11 cellular contexts compared by ENCODE assay signal in the genomic region with DNA sequence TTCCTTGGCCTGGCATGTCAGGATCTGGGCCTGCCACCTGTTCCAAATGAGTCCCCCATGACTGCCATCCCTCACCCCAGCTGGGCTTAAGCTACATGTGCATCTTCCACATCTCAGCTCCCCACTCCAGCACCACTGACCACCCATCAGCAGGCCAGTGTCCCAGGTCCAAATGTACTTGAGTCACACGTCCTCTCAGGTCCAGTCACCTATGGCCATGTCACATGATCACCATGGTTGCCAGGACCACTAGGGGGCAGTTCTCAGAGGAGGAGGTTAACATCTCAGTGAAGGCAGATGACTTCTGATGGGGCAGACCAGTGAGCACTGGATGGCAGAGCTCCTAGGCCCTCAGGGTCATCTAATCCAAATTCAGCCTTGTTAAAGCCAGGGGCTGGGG. TPM values are rescaled to one million over a fixed set of nuclear protein-coding genes. Genes with fewer than 3 reads are reported as not detected.
DNase-seq lines count a peak whose midpoint lies in the region; ATAC-seq, FAIRE-seq and TF ChIP-seq lines count a peak whose summit lies in the region.
"Had no signal": no experiment of that assay in that cellular context is flagged by ENCODE, and none has a peak within 500 bp of the region (broad histone marks: within the 10 kb centered on the region; RNA-seq: fewer than 3 reads in every experiment).

No MANE protein-coding gene starts in this region.

- DNase-seq in A549 (ENCODE audit: low read depth in 1 of 2, low spot score in 1 of 2): peak; percentile 52 to 56
- DNase-seq in RPMI8226: peak; percentile 46
- no peak for DNase-seq in foreskin fibroblast
- no peak for DNase-seq in stomach
- DNase-seq in mesenteric fat pad (ENCODE audit: low spot score): no peak
- DNase-seq in activated T-cell treated with anti-CD3 and anti-CD28 coated beads, Interleukin-2, amount 50 U/mL, for 1 hour: no peak
- DNase-seq: activated B cell treated with CpG ODN at 0.5 μM for 24 hours, COR-L47 had no signal

- TF ChIP-seq CTCF in A549 (IDR thresholded peaks at IDR 0.05): peak; percentile 27; the same call in 2 of the 3 replicates
- TF ChIP-seq CTCF in GM12872 (IDR thresholded peaks at IDR 0.05; ENCODE audit: insufficient read depth, low read depth, low read length): peak; percentile 57
- peak; percentile 21 for TF ChIP-seq CTCF in foreskin fibroblast (IDR thresholded peaks at IDR 0.05; ENCODE audit: low read depth, low read length)
- TF ChIP-seq CTCF in stomach (IDR thresholded peaks at IDR 0.05): no peak

- H3K4me3 ChIP-seq in A549: no peak overlapping the region
- H3K4me3 ChIP-seq in foreskin fibroblast (ENCODE audit: low read depth in 1 of 2, low read length in 2 of 2): no peak overlapping the region
- H3K4me3 ChIP-seq in stomach: no peak overlapping the region

- H3K27ac ChIP-seq in A549 (no peak overlapping the region), stomach (no peak overlapping the region)
- H3K27ac ChIP-seq: epithelial cell of prostate had no signal

- peaks cover 0 to 12% (median 0%) of the 10 kb centered on the region in 3 donors for H3K27me3 ChIP-seq in stomach

- H3K9me3 ChIP-seq in A549 (no peaks in the 10 kb centered on the region), stomach (peaks cover 0 to 16% (median 4%) of the 10 kb centered on the region in 4 donors)

- no peak for TF ChIP-seq EP300 in A549 (IDR thresholded peaks at IDR 0.05)
- TF ChIP-seq EP300 in stomach (IDR thresholded peaks at IDR 0.05): no peak

- CTCF ChIA-PET in A549 (lab: Yijun Ruan, JAX): interaction anchor here (0.6 to 3.6 kb wide), 8 partner anchors 8 to 486 kb away, joined by 3 to 17 read pairs (median 4); a partner anchor contains a TSS

- TF ChIP-seq RAD21 in A549 (conservative IDR thresholded peaks at IDR 0.05 in 1 of 2, IDR thresholded peaks at IDR 0.05 in 1 of 2): no peak

- no peaks in the 10 kb centered on the region for H3K36me3 ChIP-seq in stomach

- WGBS in A549 (ENCODE audit: missing lambda C conversion rate): 38% methylated on average over 1 of the region's 1 CpG
- 63 to 87% (median 80%) methylated on average over 1 of the region's 1 CpG for WGBS in stomach, 5 donors

- TF ChIP-seq POLR2A in A549 (IDR thresholded peaks at IDR 0.05; ENCODE audit: low read length) (no peak), stomach (IDR thresholded peaks at IDR 0.05) (no peak)

- no peaks in the 10 kb centered on the region for H3K4me1 ChIP-seq in A549
- peaks cover 0 to 10% (median 0%) of the 10 kb centered on the region in 4 donors for H3K4me1 ChIP-seq in stomach

- POLR2A ChIA-PET in A549 (lab: Yijun Ruan, JAX): no interaction called here

- intact Hi-C loops in stomach (cut with DNase I; ENCODE audit: low total_unique reads): no loop called here

- no peak for FAIRE-seq in A549 (lab: Jason Lieb, UNC)

- ATAC-seq in A549 (peak; percentile 32 to 72; a peak in 3 of 6 replicates), GM18502 (IDR thresholded peaks at IDR 0.05; ENCODE audit: poor library complexity, unreplicated experiment) (no peak)

- no peak overlapping the region for H3K4me2 ChIP-seq in A549

TF ChIP-seq in A549, 52 proteins besides CTCF, POLR2A, EP300 and RAD21:
- TF ChIP-seq NFE2L2 (conservative IDR thresholded peaks at IDR 0.05; ENCODE audit: low read length): no peak
- TF ChIP-seq, protein P1, sequence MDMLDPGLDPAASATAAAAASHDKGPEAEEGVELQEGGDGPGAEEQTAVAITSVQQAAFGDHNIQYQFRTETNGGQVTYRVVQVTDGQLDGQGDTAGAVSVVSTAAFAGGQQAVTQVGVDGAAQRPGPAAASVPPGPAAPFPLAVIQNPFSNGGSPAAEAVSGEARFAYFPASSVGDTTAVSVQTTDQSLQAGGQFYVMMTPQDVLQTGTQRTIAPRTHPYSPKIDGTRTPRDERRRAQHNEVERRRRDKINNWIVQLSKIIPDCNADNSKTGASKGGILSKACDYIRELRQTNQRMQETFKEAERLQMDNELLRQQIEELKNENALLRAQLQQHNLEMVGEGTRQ (IDR thresholded peaks at IDR 0.05): peak; percentile 75
- TF ChIP-seq, protein P2, sequence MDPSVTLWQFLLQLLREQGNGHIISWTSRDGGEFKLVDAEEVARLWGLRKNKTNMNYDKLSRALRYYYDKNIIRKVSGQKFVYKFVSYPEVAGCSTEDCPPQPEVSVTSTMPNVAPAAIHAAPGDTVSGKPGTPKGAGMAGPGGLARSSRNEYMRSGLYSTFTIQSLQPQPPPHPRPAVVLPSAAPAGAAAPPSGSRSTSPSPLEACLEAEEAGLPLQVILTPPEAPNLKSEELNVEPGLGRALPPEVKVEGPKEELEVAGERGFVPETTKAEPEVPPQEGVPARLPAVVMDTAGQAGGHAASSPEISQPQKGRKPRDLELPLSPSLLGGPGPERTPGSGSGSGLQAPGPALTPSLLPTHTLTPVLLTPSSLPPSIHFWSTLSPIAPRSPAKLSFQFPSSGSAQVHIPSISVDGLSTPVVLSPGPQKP (IDR thresholded peaks at IDR 0.05; ENCODE audit: low read depth, low read length): no peak
- TF ChIP-seq TFCP2L1 (CRISPR knock-in tag; IDR thresholded peaks at IDR 0.05): no peak

RNA-seq across cellular contexts. Expression of a gene that starts 41.9 kb away (rescaled TPM):
- polyA plus RNA-seq in A549 (2011; rRNA removed): 0.57 and 0.78 TPM in 2 replicates
- polyA plus RNA-seq in A549 (2012; cell fraction: cytosol; rRNA removed): 0.99 and 1.3 TPM in 2 replicates
- polyA plus RNA-seq in A549 (2012; cell fraction: nucleus; rRNA removed): 2.2 and 2.4 TPM in 2 replicates
- 0.36 to 0.76 TPM (median 0.42 TPM) in 3 replicates for polyA plus RNA-seq in A549 (2017; fragmentation: RNase III; extraction: RNeasy Plus Mini Kit Qiagen cat#74134 plus additional on column Dnase treatment)
- 0.58 and 0.66 TPM in 2 replicates for polyA minus RNA-seq in A549 (2011; rRNA and poly(A)+ RNA removed)
- total RNA-seq in stomach: 10 to 100 TPM in 2 of 5 donors, 1 to 10 TPM in 1, not detected in 2; 1.8 to 96.7 (median 34.4) TPM
- under 1 TPM; 0.12 to 0.76 (median 0.30) TPM for polyA plus RNA-seq in stomach
- 34.1 TPM for total RNA-seq in mesenteric fat pad

Comparison
In these comparisons a context has a peak if more than half of its experiments do, and no peak if none do; other contexts are left out.
1. DNase-seq: peak in A549 (2 of 2) and RPMI8226 (single experiment); none in foreskin fibroblast (0 of 2), stomach (single experiment), mesenteric fat pad (single experiment) and activated T-cell treated with anti-CD3 and anti-CD28 coated beads, Interleukin-2, amount 50 U/mL, for 1 hour (single experiment).
2. CTCF ChIP-seq: peak in A549 (single experiment), GM12872 (single experiment) and foreskin fibroblast (single experiment); none in stomach (0 of 7).